ENCODE assay signal across 19 cellular contexts in genomic region chr6:43377710-43378229, GRCh38.
"Had no signal": no experiment of that assay in that cellular context is flagged by ENCODE, and none has a peak within 500 bp of the region (broad histone marks: within the 10 kb centered on the region; RNA-seq: fewer than 3 reads in every experiment).

No MANE protein-coding gene starts in this region.

- DNase-seq: activated CD4-positive, alpha-beta T cell treated with anti-CD3 and anti-CD28 coated beads, Interleukin-2, amount 10 ng/mL, durations not matched to agents 7 days and 5 days; activated naive CD4-positive, alpha-beta T cell treated with anti-CD3 and anti-CD28 coated beads for 36 hours; activated naive CD8-positive, alpha-beta T cell treated with anti-CD3 and anti-CD28 coated beads, Interleukin-2, amount 50 U/mL, for 24 hours; activated T-cell treated with anti-CD3 and anti-CD28 coated beads, Interleukin-2, amount 50 U/mL, for 1 hour; aorta; cerebellar nuclear complex; effector CD8-positive, alpha-beta T cell; esophagus squamous epithelium; hippocampal formation; kidney; left ventricle myocardium inferior; naive thymus-derived CD8-positive, alpha-beta T cell; stimulated activated CD4-positive, alpha-beta T cell treated with anti-CD3 and anti-CD28 coated beads, Interleukin-2, amount 100 ng/mL, for 48 hours; thyroid gland; uterus had no signal

- FAIRE-seq: endothelial cell of umbilical vein, kidney, TTC549 had no signal

- H3K9me3 Mint-ChIP-seq: activated CD4-positive, alpha-beta T cell treated with anti-CD3 and anti-CD28 coated beads, Interleukin-2, amount 10 ng/mL, durations not matched to agents 7 days and 5 days; activated naive CD4-positive, alpha-beta T cell treated with anti-CD3 and anti-CD28 coated beads for 36 hours; activated naive CD8-positive, alpha-beta T cell treated with anti-CD3 and anti-CD28 coated beads, Interleukin-2, amount 50 U/mL, for 24 hours; activated T-helper 2 cell treated with anti-CD3 and anti-CD28 coated beads, Interferon-gamma antibody, Interleukin-2, Interleukin-4, amounts not matched to agents 10 μg/mL and 5 μg/mL and 100 μg/mL, durations not matched to agents 14 hours and 24 hours and 36 hours; naive thymus-derived CD8-positive, alpha-beta T cell; stimulated activated memory B cell treated with anti-CD40 and anti-IgM and Interleukin-4, amounts not matched to agents 10 μg/mL and 1 μg/mL and 100 μg/mL, for 72 hours had no signal

- H3K27ac Mint-ChIP-seq: activated CD4-positive, alpha-beta T cell treated with anti-CD3 and anti-CD28 coated beads, Interleukin-2, amount 10 ng/mL, durations not matched to agents 7 days and 5 days; activated naive CD4-positive, alpha-beta T cell treated with anti-CD3 and anti-CD28 coated beads for 36 hours; activated naive CD8-positive, alpha-beta T cell treated with anti-CD3 and anti-CD28 coated beads, Interleukin-2, amount 50 U/mL, for 24 hours; activated T-helper 2 cell treated with anti-CD3 and anti-CD28 coated beads, Interferon-gamma antibody, Interleukin-2, Interleukin-4, amounts not matched to agents 10 μg/mL and 5 μg/mL and 100 μg/mL, durations not matched to agents 14 hours and 24 hours and 36 hours; naive thymus-derived CD8-positive, alpha-beta T cell had no signal

- H3K36me3 Mint-ChIP-seq: naive thymus-derived CD8-positive, alpha-beta T cell; stimulated activated memory B cell treated with anti-CD40 and anti-IgM and Interleukin-4, amounts not matched to agents 10 μg/mL and 1 μg/mL and 100 μg/mL, for 72 hours had no signal

- ATAC-seq: activated naive CD8-positive, alpha-beta T cell treated with anti-CD3 and anti-CD28 coated beads, Interleukin-2, amount 50 U/mL, for 24 hours; naive thymus-derived CD8-positive, alpha-beta T cell; stimulated activated memory B cell treated with anti-CD40 and anti-IgM and Interleukin-4, amounts not matched to agents 10 μg/mL and 1 μg/mL and 100 μg/mL, for 72 hours had no signal

- H3K27me3 Mint-ChIP-seq: activated naive CD8-positive, alpha-beta T cell treated with anti-CD3 and anti-CD28 coated beads, Interleukin-2, amount 50 U/mL, for 24 hours had no signal

- H3K4me3 Mint-ChIP-seq: activated CD4-positive, alpha-beta T cell treated with anti-CD3 and anti-CD28 coated beads, Interleukin-2, amount 10 ng/mL, durations not matched to agents 7 days and 5 days; activated naive CD4-positive, alpha-beta T cell treated with anti-CD3 and anti-CD28 coated beads for 36 hours; activated naive CD8-positive, alpha-beta T cell treated with anti-CD3 and anti-CD28 coated beads, Interleukin-2, amount 50 U/mL, for 24 hours; naive thymus-derived CD8-positive, alpha-beta T cell; stimulated activated memory B cell treated with anti-CD40 and anti-IgM and Interleukin-4, amounts not matched to agents 10 μg/mL and 1 μg/mL and 100 μg/mL, for 72 hours had no signal
